Comparison of ENCODE assay signal across 13 cellular contexts in the genomic region with DNA sequence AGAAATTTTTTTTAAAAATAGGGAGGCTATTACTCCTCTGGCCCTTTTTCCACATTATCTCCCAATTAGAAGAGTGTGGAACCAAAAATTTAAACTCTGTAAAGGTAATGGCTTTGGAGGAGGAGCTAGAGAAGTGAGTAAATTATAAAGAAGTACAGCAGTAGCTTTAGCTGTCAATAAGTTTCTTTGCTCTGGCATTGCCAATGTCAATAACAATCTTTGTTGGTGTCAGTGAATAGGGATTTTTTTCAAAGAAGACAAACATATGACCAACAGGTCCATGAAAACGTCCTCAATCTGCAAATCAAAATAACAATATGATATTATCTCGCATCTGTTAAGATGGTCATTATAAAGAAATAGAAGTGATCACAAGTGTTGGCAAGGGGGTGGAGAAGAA.
DNase-seq lines count a peak whose midpoint lies in the region; TF ChIP-seq lines count a peak whose summit lies in the region.
"Had no signal": no experiment of that assay in that cellular context is flagged by ENCODE, and none has a peak within 500 bp of the region (broad histone marks: within the 10 kb centered on the region; RNA-seq: fewer than 3 reads in every experiment).

No MANE protein-coding gene starts in this region.

- H3K36me3 ChIP-seq in hepatocyte (replicated peaks; ENCODE audit: insufficient read depth, low read depth) (no peaks in the 10 kb centered on the region), mesodermal cell (ENCODE audit: control insufficient read depth, insufficient read depth, low read length) (no peaks in the 10 kb centered on the region)

- H2AFZ ChIP-seq in hepatocyte: no peak overlapping the region
- H2AFZ ChIP-seq: GM23248 had no signal

- DNase-seq in LNCaP clone FGC (ENCODE audit: low read depth): peak; percentile 50
- DNase-seq in hepatocyte (ENCODE audit: low spot score): no peak
- no peak for DNase-seq in mucosa of gallbladder (ENCODE audit: low spot score)
- no peak for DNase-seq in AML-193 (lab: John Stamatoyannopoulos, UW)
- DNase-seq in SHP77 (lab: John Stamatoyannopoulos, UW): no peak
- DNase-seq in NCI-H82 (lab: John Stamatoyannopoulos, UW): no peak
- DNase-seq: CD8-positive, alpha-beta memory T cell; DMS79; GM23248; H9 had no signal

- H3K4me1 ChIP-seq in hepatocyte (ENCODE audit: insufficient read depth): no peaks in the 10 kb centered on the region
- peaks cover 16% of the 10 kb centered on the region for H3K4me1 ChIP-seq in mesodermal cell (ENCODE audit: control insufficient read depth, insufficient read depth, low read length, poor library complexity, severe bottlenecking)
- H3K4me1 ChIP-seq: A549 had no signal

- no peaks in the 10 kb centered on the region for H3K79me2 ChIP-seq in hepatocyte

- peak overlapping the region; percentile 28 for H3K4me2 ChIP-seq in hepatocyte
- H3K4me2 ChIP-seq: A549 had no signal

- H3K9me3 ChIP-seq in hepatocyte (ENCODE audit: low read depth): no peaks in the 10 kb centered on the region
- peaks cover 4% of the 10 kb centered on the region for H3K9me3 ChIP-seq in mesodermal cell (ENCODE audit: control insufficient read depth, low read length)
- H3K9me3 ChIP-seq: A549 had no signal

- H3K9me2 ChIP-seq in hepatocyte (replicated peaks; ENCODE audit: insufficient read depth): no peaks in the 10 kb centered on the region

- whole genome bisulfite sequencing in hepatocyte (ENCODE audit: low lambda C conversion rate, missing lambda C conversion rate): 43% methylated on average over 2 of the region's 2 CpGs
- no CpG with 5 or more reads among the region's 2 CpGs for WGBS in mesodermal cell (ENCODE audit: insufficient coverage in 2 of 2), 2 experiments

- no peaks in the 10 kb centered on the region for H4K20me1 ChIP-seq in hepatocyte (ENCODE audit: insufficient read depth, poor library complexity, severe bottlenecking)

- TF ChIP-seq CTCF in LNCaP clone FGC (IDR thresholded peaks at IDR 0.05; ENCODE audit: control insufficient read depth, extremely low read depth, insufficient read depth) (no peak), hepatocyte (IDR thresholded peaks at IDR 0.05; ENCODE audit: poor library complexity) (no peak)

- no peaks in the 10 kb centered on the region for H3K27me3 ChIP-seq in hepatocyte

- H3K27ac ChIP-seq in hepatocyte (no peak overlapping the region), mesodermal cell (ENCODE audit: low read depth, low read length, severe bottlenecking) (peak overlapping the region; percentile 46)
- H3K27ac ChIP-seq: A549, GM23248 had no signal

- H3K4me3 ChIP-seq in LNCaP clone FGC (ENCODE audit: low read depth, low read length) (no peak overlapping the region), hepatocyte (no peak overlapping the region), mesodermal cell (ENCODE audit: extremely low read depth, insufficient read depth, low read length, poor library complexity, severe bottlenecking) (no peak overlapping the region)
- H3K4me3 ChIP-seq: A549, GM12878, GM23248 had no signal
